ENCODE assay signal across 8 cellular contexts in genomic region chr5:140647042-140647341, GRCh38. TPM values are rescaled to one million over a fixed set of nuclear protein-coding genes. Genes with fewer than 3 reads are reported as not detected.
DNase-seq lines count a peak whose midpoint lies in the region; TF ChIP-seq lines count a peak whose summit lies in the region.

No MANE protein-coding gene starts in this region.

- H3K27ac ChIP-seq in endodermal cell (ENCODE audit: low read depth, low read length) (peak overlapping the region; percentile 53), neutrophil (peak overlapping the region; percentile 91)

- H3K27me3 ChIP-seq in endodermal cell (ENCODE audit: control insufficient read depth, insufficient read depth, low read length, poor library complexity, severe bottlenecking) (no peaks in the 10 kb centered on the region), neutrophil (no peaks in the 10 kb centered on the region)

- no peaks in the 10 kb centered on the region for H3K9me3 ChIP-seq in ES-I3 (ENCODE audit: control insufficient read depth, insufficient read depth, low read length)
- H3K9me3 ChIP-seq in endodermal cell (ENCODE audit: control insufficient read depth, low read length): no peaks in the 10 kb centered on the region
- H3K9me3 ChIP-seq in neutrophil: no peaks in the 10 kb centered on the region

- 3 to 16% methylated on average over 6 to 19 of the region's 19 CpGs for WGBS in endodermal cell (ENCODE audit: insufficient coverage in 1 of 2, insufficient read length in 1 of 2), 2 experiments

- H3K4me1 Mint-ChIP-seq in endodermal cell: peaks cover 9% of the 10 kb centered on the region

- H3K36me3 ChIP-seq in ES-I3 (ENCODE audit: insufficient read depth, low read length) (peaks cover 14% of the 10 kb centered on the region; the same call in 1 of the 2 replicates), endodermal cell (ENCODE audit: control insufficient read depth, insufficient read depth, low read length) (peaks cover 69% of the 10 kb centered on the region), neutrophil (peaks cover 66% of the 10 kb centered on the region)

- TF ChIP-seq CTCF in endodermal cell (conservative IDR thresholded peaks at IDR 0.05): no peak
- no peak for TF ChIP-seq CTCF in neutrophil (IDR thresholded peaks at IDR 0.05)

- H3K27ac Mint-ChIP-seq in endodermal cell: peak overlapping the region; percentile 94

- H3K9me3 Mint-ChIP-seq in endodermal cell: no peaks in the 10 kb centered on the region

- peaks cover 56% of the 10 kb centered on the region for H3K36me3 Mint-ChIP-seq in endodermal cell (ENCODE audit: low read depth)

- H3K4me3 ChIP-seq in endodermal cell (ENCODE audit: low read length) (peak overlapping the region; percentile 99), neutrophil (ENCODE audit: low read depth in 1 of 2, low read length in 1 of 2) (peak overlapping the region; percentile 82 to 97)

- peak overlapping the region; percentile 88 for H3K4me3 Mint-ChIP-seq in endodermal cell

- H3K4me1 ChIP-seq in ES-I3 (ENCODE audit: insufficient read depth, low read length) (peaks cover 4% of the 10 kb centered on the region; the same call in 1 of the 2 replicates), endodermal cell (ENCODE audit: control insufficient read depth, insufficient read depth, low read length) (peaks cover 3% of the 10 kb centered on the region), neutrophil (ENCODE audit: control insufficient read depth in 1 of 2, insufficient read depth in 1 of 2, low read depth in 1 of 2, low read length in 1 of 2) (peaks cover 21 to 22% of the 10 kb centered on the region in 2 experiments)

- H3K9ac ChIP-seq in ES-I3 (ENCODE audit: low read depth, low read length): peak overlapping the region; percentile 89
- peak overlapping the region; percentile 87 for H3K9ac ChIP-seq in endodermal cell (ENCODE audit: extremely low read depth, low read length, poor library complexity, severe bottlenecking)

- DNase-seq in NCI-H69 (lab: John Stamatoyannopoulos, UW) (peak; percentile 57), endodermal cell (no peak), SW480 (ENCODE audit: low spot score) (no peak), midbrain (lab: John Stamatoyannopoulos, UW) (no peak), HPDE6-E6E7 (ENCODE audit: extremely low spot score) (no peak)
- DNase-seq in activated CD4-positive, CD25-positive, alpha-beta regulatory T cell treated with anti-CD3 and anti-CD28 coated beads, Interleukin-2, amount 50 U/mL, for 72 hours: no peak

- no peaks in the 10 kb centered on the region for H3K27me3 Mint-ChIP-seq in endodermal cell (ENCODE audit: insufficient read depth)

RNA-seq across cellular contexts. Expression of gene NDUFA2, which starts 0.4 kb away (rescaled TPM):
- total RNA-seq in endodermal cell: 10 to 100 TPM; 75.5 to 82.2 TPM
- 92.4 TPM for polyA plus RNA-seq in endodermal cell (2013, experiment 1 of 2)
- 91.2 TPM for polyA plus RNA-seq in endodermal cell (2013, experiment 2 of 2)

RNA-seq across cellular contexts. Expression of gene IK, which starts 0.6 kb away (rescaled TPM):
- 10 to 100 TPM; 68.9 to 76.8 TPM for total RNA-seq in endodermal cell
- polyA plus RNA-seq in endodermal cell (2013, experiment 1 of 2): 87.9 TPM
- polyA plus RNA-seq in endodermal cell (2013, experiment 2 of 2): 81.6 TPM

RNA-seq across cellular contexts. Expression of gene TMCO6, which starts 7.7 kb away (rescaled TPM):
- total RNA-seq in endodermal cell: 10 to 100 TPM; 29.3 to 34.6 TPM
- polyA plus RNA-seq in endodermal cell (2013, experiment 1 of 2): 25.6 TPM
- polyA plus RNA-seq in endodermal cell (2013, experiment 2 of 2): 22.8 TPM

RNA-seq across cellular contexts. Expression of gene CD14, which starts 14.0 kb away (rescaled TPM):
- under 1 TPM in 1 of 2 donors, not detected in 1; 0.18 TPM for total RNA-seq in endodermal cell
- 0.36 TPM for polyA plus RNA-seq in endodermal cell (2013, experiment 1 of 2)
- polyA plus RNA-seq in endodermal cell (2013, experiment 2 of 2): 0.79 TPM

RNA-seq across cellular contexts. Expression of gene WDR55, which starts 17.7 kb away (rescaled TPM):
- 10 to 100 TPM; 20.4 to 23.1 TPM for total RNA-seq in endodermal cell
- polyA plus RNA-seq in endodermal cell (2013, experiment 1 of 2): 15.6 TPM
- polyA plus RNA-seq in endodermal cell (2013, experiment 2 of 2): 15.9 TPM
